ENCODE assay signal across 8 cellular contexts in genomic region chr11:86919557-86920210, GRCh38. TPM values are rescaled to one million over a fixed set of nuclear protein-coding genes. Genes with fewer than 3 reads are reported as not detected.
DNase-seq lines count a peak whose midpoint lies in the region; ATAC-seq and TF ChIP-seq lines count a peak whose summit lies in the region.

No MANE protein-coding gene starts in this region.

- BruUV-seq in mammary epithelial cell (replicated peaks; lab: Mats Ljungman, UMichigan): no TSS peak

- H3K9me3 ChIP-seq in mammary epithelial cell (replicated peaks; ENCODE audit: insufficient read depth, low read length) (no peaks in the 10 kb centered on the region), tibial nerve (no peaks in the 10 kb centered on the region)

- in situ Hi-C loops in mammary epithelial cell (cut with MboI; ENCODE audit: low sequenced_read_pairs in 2 of 2): loop anchor here (5.0 kb wide), 2 partner anchors 47 to 52 kb away; no protein-coding TSS in a partner anchor

- H3K27me3 ChIP-seq in mammary epithelial cell (ENCODE audit: insufficient read depth, low read length): no peaks in the 10 kb centered on the region
- H3K27me3 ChIP-seq in kidney epithelial cell (ENCODE audit: control insufficient read depth, insufficient read depth, low read length): no peaks in the 10 kb centered on the region
- H3K27me3 ChIP-seq in tibial nerve: no peaks in the 10 kb centered on the region

- DNase-seq in DMS 273 treated with DMSO at 0.1 percent for 48 hours (lab: John Stamatoyannopoulos, UW) (peak; percentile 3), NCI-H446 treated with DMSO at 0.1 percent for 48 hours (lab: John Stamatoyannopoulos, UW) (peak; percentile 38), mammary epithelial cell (peak; percentile 48), kidney epithelial cell (ENCODE audit: low read depth) (no peak), tibial nerve (ENCODE audit: low spot score in 2 of 2) (peak in 1 of 2 donors; percentile 43), cortex of kidney (lab: John Stamatoyannopoulos, UW) (no peak)

- ATAC-seq in GM21576 (IDR thresholded peaks at IDR 0.05; ENCODE audit: unreplicated experiment): peak; percentile 50
- no peak for ATAC-seq in GM19452 (IDR thresholded peaks at IDR 0.05; ENCODE audit: unreplicated experiment)

- dilution Hi-C loops in mammary epithelial cell (cut with HindIII; ENCODE audit: low sequenced_read_pairs): loop anchor here (5.0 to 10.0 kb wide), 2 partner anchors 47 to 75 kb away; no protein-coding TSS in a partner anchor

- TF ChIP-seq EP300 in tibial nerve (IDR thresholded peaks at IDR 0.05): no peak

- intact Hi-C loops in mammary epithelial cell (cut with micrococcal nuclease): loop anchor here (1.0 to 5.0 kb wide), 4 partner anchors 49 to 463 kb away; no protein-coding TSS in a partner anchor

- H4K20me1 ChIP-seq in mammary epithelial cell (ENCODE audit: insufficient read depth, low read length): no peaks in the 10 kb centered on the region

- 53% methylated on average over 7 of the region's 7 CpGs for WGBS in mammary epithelial cell (ENCODE audit: low coverage, missing lambda C conversion rate)
- WGBS in tibial nerve, 2 donors: 56 to 59% methylated on average over 7 of the region's 7 CpGs

- no peak overlapping the region for H3K4me2 ChIP-seq in mammary epithelial cell (ENCODE audit: insufficient read depth, low read depth, low read length)

- H3K27ac ChIP-seq in mammary epithelial cell (ENCODE audit: insufficient read depth, low read depth, low read length) (no peak overlapping the region), tibial nerve (peak overlapping the region in 3 of 4 donors; percentile 4 to 79 (median 70))

- H3K4me1 ChIP-seq in mammary epithelial cell (ENCODE audit: insufficient read depth, low read length): peaks cover 14% of the 10 kb centered on the region
- peaks cover 0 to 54% (median 7%) of the 10 kb centered on the region in 4 donors for H3K4me1 ChIP-seq in tibial nerve

- H3K36me3 ChIP-seq in mammary epithelial cell (ENCODE audit: insufficient read depth, low read length) (no peaks in the 10 kb centered on the region), kidney epithelial cell (ENCODE audit: control insufficient read depth, insufficient read depth, low read length) (no peaks in the 10 kb centered on the region), tibial nerve (no peaks in the 10 kb centered on the region)

- peak; percentile 55 to 72 for TF ChIP-seq CTCF in mammary epithelial cell (conservative IDR thresholded peaks at IDR 0.05 in 1 of 2, IDR thresholded peaks at IDR 0.05 in 1 of 2; ENCODE audit: extremely low read depth in 1 of 2, insufficient read depth in 1 of 2, low read depth in 1 of 2, low read length in 2 of 2)
- TF ChIP-seq CTCF in kidney epithelial cell (IDR thresholded peaks at IDR 0.05; ENCODE audit: insufficient read depth, low read length, poor library complexity, severe bottlenecking): peak; percentile 56
- TF ChIP-seq CTCF in tibial nerve (IDR thresholded peaks at IDR 0.05): peak; percentile 33 to 83 (median 68)

- H3K79me2 ChIP-seq in mammary epithelial cell (ENCODE audit: insufficient read depth, low read length): no peaks in the 10 kb centered on the region

- H3K9ac ChIP-seq in mammary epithelial cell (ENCODE audit: insufficient read depth, low read length): no peak overlapping the region

- H2AFZ ChIP-seq in mammary epithelial cell (ENCODE audit: low read depth, low read length): peak overlapping the region; percentile 47

- CTCF ChIA-PET in mammary epithelial cell (lab: Charles Lee; ENCODE audit: low non-redundant PET): no interaction called here

- H3K4me3 ChIP-seq in mammary epithelial cell (replicated peaks in 1 of 3; ENCODE audit: insufficient read depth in 1 of 3, low read depth in 2 of 3, low read length in 3 of 3) (no peak overlapping the region), kidney epithelial cell (ENCODE audit: low read depth, low read length) (no peak overlapping the region), tibial nerve (no peak overlapping the region)

- no peak for TF ChIP-seq POLR2A in tibial nerve (IDR thresholded peaks at IDR 0.05)

RNA-seq across cellular contexts. Expression of gene FZD4, which starts 35.5 kb away (rescaled TPM):
- total RNA-seq in mammary epithelial cell: 1 to 10 TPM in 1 of 2 donors, under 1 TPM in 1; 0.96 to 1.3 TPM
- polyA plus RNA-seq in mammary epithelial cell: 0.51 TPM
- polyA minus RNA-seq in mammary epithelial cell: 2.2 TPM
- total RNA-seq in kidney epithelial cell: 7.1 and 7.5 TPM in 2 replicates
- total RNA-seq in tibial nerve: 100 to 1,000 TPM in 1 of 4 donors, 10 to 100 TPM in 3; 66.8 to 106 (median 80.4) TPM

Comparison
In these comparisons a context has a peak if more than half of its experiments do, and no peak if none do; other contexts are left out.
1. DNase-seq: peak in DMS 273 treated with DMSO at 0.1 percent for 48 hours (single experiment), NCI-H446 treated with DMSO at 0.1 percent for 48 hours (single experiment) and mammary epithelial cell (single experiment); none in kidney epithelial cell (single experiment) and cortex of kidney (single experiment).
2. Peak in every context shown above with its lines, with median percentiles within 50 percentile points of each other: CTCF ChIP-seq.